ENCODE assay signal across 1 cellular context in the genomic region with DNA sequence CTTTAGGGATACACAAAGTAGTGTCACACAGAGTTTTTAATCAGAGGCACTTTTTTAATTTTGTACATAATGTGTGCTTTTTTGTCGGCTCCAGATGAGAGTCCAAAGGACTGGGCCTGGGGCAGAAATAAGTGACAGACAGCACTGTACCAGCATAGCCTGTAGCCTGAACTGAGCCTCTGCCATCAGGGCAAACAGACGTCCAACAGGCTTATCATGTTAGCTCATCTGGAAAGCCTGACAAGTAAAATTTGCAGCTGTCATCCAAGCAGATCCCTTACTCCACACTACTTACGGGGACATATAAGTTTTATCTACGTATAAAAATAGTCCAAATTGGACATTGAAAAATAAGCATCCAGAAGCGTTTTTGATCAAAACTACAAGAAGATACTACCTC.
TF ChIP-seq lines count a peak whose summit lies in the region.

No MANE protein-coding gene starts in this region.

TF ChIP-seq in SK-N-SH treated with all-trans-retinoic acid at 6 μM for 48 hours, 23 proteins besides CTCF, POLR2A, EP300 and RAD21 (continued from another document):
- TF ChIP-seq, protein P1, sequence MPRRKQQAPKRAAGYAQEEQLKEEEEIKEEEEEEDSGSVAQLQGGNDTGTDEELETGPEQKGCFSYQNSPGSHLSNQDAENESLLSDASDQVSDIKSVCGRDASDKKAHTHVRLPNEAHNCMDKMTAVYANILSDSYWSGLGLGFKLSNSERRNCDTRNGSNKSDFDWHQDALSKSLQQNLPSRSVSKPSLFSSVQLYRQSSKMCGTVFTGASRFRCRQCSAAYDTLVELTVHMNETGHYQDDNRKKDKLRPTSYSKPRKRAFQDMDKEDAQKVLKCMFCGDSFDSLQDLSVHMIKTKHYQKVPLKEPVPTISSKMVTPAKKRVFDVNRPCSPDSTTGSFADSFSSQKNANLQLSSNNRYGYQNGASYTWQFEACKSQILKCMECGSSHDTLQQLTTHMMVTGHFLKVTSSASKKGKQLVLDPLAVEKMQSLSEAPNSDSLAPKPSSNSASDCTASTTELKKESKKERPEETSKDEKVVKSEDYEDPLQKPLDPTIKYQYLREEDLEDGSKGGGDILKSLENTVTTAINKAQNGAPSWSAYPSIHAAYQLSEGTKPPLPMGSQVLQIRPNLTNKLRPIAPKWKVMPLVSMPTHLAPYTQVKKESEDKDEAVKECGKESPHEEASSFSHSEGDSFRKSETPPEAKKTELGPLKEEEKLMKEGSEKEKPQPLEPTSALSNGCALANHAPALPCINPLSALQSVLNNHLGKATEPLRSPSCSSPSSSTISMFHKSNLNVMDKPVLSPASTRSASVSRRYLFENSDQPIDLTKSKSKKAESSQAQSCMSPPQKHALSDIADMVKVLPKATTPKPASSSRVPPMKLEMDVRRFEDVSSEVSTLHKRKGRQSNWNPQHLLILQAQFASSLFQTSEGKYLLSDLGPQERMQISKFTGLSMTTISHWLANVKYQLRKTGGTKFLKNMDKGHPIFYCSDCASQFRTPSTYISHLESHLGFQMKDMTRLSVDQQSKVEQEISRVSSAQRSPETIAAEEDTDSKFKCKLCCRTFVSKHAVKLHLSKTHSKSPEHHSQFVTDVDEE (CRISPR knock-in tag; IDR thresholded peaks at IDR 0.05) = no peak
- TF ChIP-seq, protein P2, sequence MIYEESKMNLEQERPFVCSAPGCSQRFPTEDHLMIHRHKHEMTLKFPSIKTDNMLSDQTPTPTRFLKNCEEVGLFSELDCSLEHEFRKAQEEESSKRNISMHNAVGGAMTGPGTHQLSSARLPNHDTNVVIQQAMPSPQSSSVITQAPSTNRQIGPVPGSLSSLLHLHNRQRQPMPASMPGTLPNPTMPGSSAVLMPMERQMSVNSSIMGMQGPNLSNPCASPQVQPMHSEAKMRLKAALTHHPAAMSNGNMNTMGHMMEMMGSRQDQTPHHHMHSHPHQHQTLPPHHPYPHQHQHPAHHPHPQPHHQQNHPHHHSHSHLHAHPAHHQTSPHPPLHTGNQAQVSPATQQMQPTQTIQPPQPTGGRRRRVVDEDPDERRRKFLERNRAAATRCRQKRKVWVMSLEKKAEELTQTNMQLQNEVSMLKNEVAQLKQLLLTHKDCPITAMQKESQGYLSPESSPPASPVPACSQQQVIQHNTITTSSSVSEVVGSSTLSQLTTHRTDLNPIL (CRISPR knock-in tag; IDR thresholded peaks at IDR 0.05; ENCODE audit: low read depth) = no peak
- TF ChIP-seq GLIS3 (CRISPR knock-in tag; IDR thresholded peaks at IDR 0.05) (no peak), TCF4 (CRISPR knock-in tag; IDR thresholded peaks at IDR 0.05; ENCODE audit: borderline replicate concordance) (no peak), ZNF70 (CRISPR knock-in tag; IDR thresholded peaks at IDR 0.05) (no peak), ZC3H10 (CRISPR knock-in tag; IDR thresholded peaks at IDR 0.05) (no peak)
